19 cellular contexts compared by ENCODE assay signal in genomic region chr16:85185701-85186100, GRCh38.
DNase-seq lines count a peak whose midpoint lies in the region; ATAC-seq, FAIRE-seq and TF ChIP-seq lines count a peak whose summit lies in the region.
"Had no signal": no experiment of that assay in that cellular context is flagged by ENCODE, and none has a peak within 500 bp of the region (broad histone marks: within the 10 kb centered on the region; RNA-seq: fewer than 3 reads in every experiment).

No MANE protein-coding gene starts in this region.

- H3K4me1 ChIP-seq in left ventricle myocardium inferior (peaks cover 49% of the 10 kb centered on the region), IMR-90 (ENCODE audit: control insufficient read depth, insufficient read depth, low read length) (peaks cover 8% of the 10 kb centered on the region), H1 (replicated peaks in 1 of 4; ENCODE audit: control insufficient read depth in 3 of 4, insufficient read depth in 4 of 4, low read length in 3 of 4) (peaks cover 0 to 3% (median under 1%) of the 10 kb centered on the region in 4 experiments; a peak in 5 of 7 replicates), psoas muscle (peaks cover 28% of the 10 kb centered on the region)
- H3K4me1 ChIP-seq: A549 had no signal

- H3K79me1 ChIP-seq in IMR-90 (ENCODE audit: low read depth in 1 of 2, low read length in 2 of 2) (peaks cover 52 to 85% of the 10 kb centered on the region in 2 experiments), H1 (ENCODE audit: low read depth, low read length) (peaks cover 12% of the 10 kb centered on the region)

- H3K23me2 ChIP-seq in H1 (ENCODE audit: low read depth, low read length): no peaks in the 10 kb centered on the region

- ATAC-seq in left ventricle myocardium superior (no peak), IMR-90 (ENCODE audit: low read depth) (no peak), psoas muscle (no peak), GM18519 (IDR thresholded peaks at IDR 0.05; ENCODE audit: low FRiP score, unreplicated experiment) (no peak)
- ATAC-seq: A549, GM23338, HCT116 had no signal

- no peak for TF ChIP-seq CTCF in left ventricle myocardium inferior (IDR thresholded peaks at IDR 0.05; ENCODE audit: borderline replicate concordance)
- TF ChIP-seq CTCF in IMR-90 (conservative IDR thresholded peaks at IDR 0.05; ENCODE audit: low read depth, low read length): no peak
- no peak for TF ChIP-seq CTCF in H1 (IDR thresholded peaks at IDR 0.05; ENCODE audit: control extremely low read depth in 1 of 3, insufficient read depth in 1 of 3, low read depth in 1 of 3, low read length in 3 of 3)
- no peak for TF ChIP-seq CTCF in psoas muscle (IDR thresholded peaks at IDR 0.05)

- TF ChIP-seq RAD21 in IMR-90 (IDR thresholded peaks at IDR 0.05; ENCODE audit: low read length) (no peak), H1 (IDR thresholded peaks at IDR 0.05 in 1 of 2, conservative IDR thresholded peaks at IDR 0.05 in 1 of 2; ENCODE audit: low read depth in 2 of 2, low read length in 2 of 2) (no peak)

- H3K9me3 ChIP-seq in left ventricle myocardium inferior (replicated peaks) (peaks cover 37% of the 10 kb centered on the region), IMR-90 (ENCODE audit: control insufficient read depth, insufficient read depth, low read length) (peaks cover 9% of the 10 kb centered on the region), H1 (ENCODE audit: insufficient read depth in 2 of 2, low read depth in 1 of 2, low read length in 1 of 2) (peaks cover 0 to 8% of the 10 kb centered on the region in 2 experiments; a peak in 2 of 4 replicates), psoas muscle (peaks cover 11% of the 10 kb centered on the region)

- intact Hi-C loops in left ventricle myocardium inferior (cut with micrococcal nuclease): no loop called here
- intact Hi-C loops in left ventricle myocardium superior (cut with micrococcal nuclease): no loop called here
- intact Hi-C loops in IMR-90 (cut with micrococcal nuclease): no loop called here
- intact Hi-C loops in psoas muscle (cut with DNase I): no loop called here

- CTCF ChIA-PET in IMR-90 (lab: Yijun Ruan, JAX): no interaction called here
- CTCF ChIA-PET in H1 (lab: Charles Lee; ENCODE audit: partially characterized antibody): interaction anchor here (2.5 to 4.6 kb wide), 2 partner anchors 10 to 71 kb away, joined by 9 to 35 read pairs; no protein-coding TSS in a partner anchor

- H4K8ac ChIP-seq in IMR-90 (ENCODE audit: low read depth in 2 of 2, low read length in 2 of 2): no peak overlapping the region
- no peak overlapping the region; the same call in 1 of the 2 replicates for H4K8ac ChIP-seq in H1 (ENCODE audit: extremely low read depth, insufficient read depth, low read length)

- dilution Hi-C loops in IMR-90 (cut with HindIII; ENCODE audit: low sequenced_read_pairs, unreplicated experiment): no loop called here

- H3K36me3 ChIP-seq in left ventricle myocardium inferior (peaks cover 10% of the 10 kb centered on the region), IMR-90 (ENCODE audit: control insufficient read depth, insufficient read depth, low read length) (peaks cover 27% of the 10 kb centered on the region), H1 (ENCODE audit: control insufficient read depth in 2 of 4, insufficient read depth in 4 of 4, low read length in 3 of 4) (0 out of 8 replicates have a peak, but pooled peaks cover 0 to 2% (median 0%) of the 10 kb centered on the region in 4 experiments), psoas muscle (ENCODE audit: insufficient read depth in 1 of 2, low read depth in 1 of 2) (peaks cover 0 to 22% of the 10 kb centered on the region in 2 donors)

- no peak overlapping the region for H3K14ac ChIP-seq in IMR-90 (replicated peaks; ENCODE audit: low read depth, low read length)
- H3K14ac ChIP-seq in H1 (ENCODE audit: insufficient read length): no peak overlapping the region

- H4K5ac ChIP-seq in IMR-90 (ENCODE audit: low read depth, low read length): no peak overlapping the region
- H4K5ac ChIP-seq in H1 (ENCODE audit: insufficient read length, low read depth, low read length): no peak overlapping the region

- H2AFZ ChIP-seq in IMR-90 (replicated peaks; ENCODE audit: low read length, poor library complexity) (no peak overlapping the region), H1 (ENCODE audit: low read length) (no peak overlapping the region)
- H2AFZ ChIP-seq: GM23338 had no signal

- H3K56ac ChIP-seq in IMR-90 (ENCODE audit: extremely low read depth, insufficient read depth, low read length) (no peak overlapping the region), H1 (replicated peaks; ENCODE audit: insufficient read length, low read depth, low read length) (no peak overlapping the region)

- H4K20me1 ChIP-seq in IMR-90 (ENCODE audit: insufficient read depth, low read length) (peaks cover 40% of the 10 kb centered on the region), H1 (replicated peaks in 1 of 2; ENCODE audit: control insufficient read depth in 1 of 2, insufficient read depth in 2 of 2, low read length in 2 of 2) (peaks cover 0 to 13% of the 10 kb centered on the region in 2 experiments)

- H3K23ac ChIP-seq in IMR-90 (ENCODE audit: low read depth, low read length) (no peak overlapping the region), H1 (ENCODE audit: insufficient read length) (no peak overlapping the region)

- no peak for FAIRE-seq in H1 (lab: Jason Lieb, UNC)
- FAIRE-seq: A549, GM12892, GM18507 had no signal

- H3K4me2 ChIP-seq in IMR-90 (ENCODE audit: low read depth, low read length) (no peak overlapping the region), H1 (ENCODE audit: insufficient read depth in 1 of 2, low read depth in 2 of 2, low read length in 2 of 2) (no peak overlapping the region)
- H3K4me2 ChIP-seq: A549, GM23338 had no signal

- no peak overlapping the region for H3K4ac ChIP-seq in IMR-90 (ENCODE audit: low read depth, low read length)
- H3K4ac ChIP-seq in H1 (replicated peaks; ENCODE audit: insufficient read length, low read depth, low read length): no peak overlapping the region

- H3K4me3 ChIP-seq in left ventricle myocardium inferior: no peak overlapping the region
- no peak overlapping the region for H3K4me3 ChIP-seq in IMR-90 (ENCODE audit: insufficient read depth, low read depth, low read length)
- H3K4me3 ChIP-seq in H1 (ENCODE audit: extremely low read depth in 1 of 4, insufficient read depth in 2 of 4, low read depth in 3 of 4, low read length in 4 of 4): no peak overlapping the region
- no peak overlapping the region for H3K4me3 ChIP-seq in psoas muscle
- H3K4me3 ChIP-seq: A549, GM23338 had no signal

- no peak for TF ChIP-seq EP300 in H1 (IDR thresholded peaks at IDR 0.05; ENCODE audit: borderline replicate concordance in 1 of 2, low read depth in 2 of 2, low read length in 2 of 2)

- no peaks in the 10 kb centered on the region for H3K27me3 ChIP-seq in left ventricle myocardium inferior (ENCODE audit: low read depth)
- H3K27me3 ChIP-seq in IMR-90 (ENCODE audit: control insufficient read depth, insufficient read depth, low read length): no peaks in the 10 kb centered on the region
- H3K27me3 ChIP-seq in H1 (replicated peaks in 1 of 4; ENCODE audit: control insufficient read depth in 3 of 4, extremely low read depth in 1 of 4, insufficient read depth in 3 of 4, low read length in 3 of 4): no peaks in the 10 kb centered on the region
- H3K27me3 ChIP-seq in psoas muscle (ENCODE audit: insufficient read depth in 3 of 3, low read length in 2 of 3): no peaks in the 10 kb centered on the region

- in situ Hi-C loops in IMR-90 (cut with MboI; ENCODE audit: low sequenced_read_pairs): no loop called here

- peaks cover 25% of the 10 kb centered on the region for H3K9me1 ChIP-seq in IMR-90 (ENCODE audit: insufficient read depth, low read length)

- H2BK12ac ChIP-seq in H1 (ENCODE audit: low read depth, low read length): no peak overlapping the region

- BruUV-seq in IMR-90 (replicated peaks; lab: Mats Ljungman, UMichigan): no TSS peak

- H2BK20ac ChIP-seq in IMR-90 (ENCODE audit: low read depth, low read length) (no peak overlapping the region), H1 (ENCODE audit: low read length) (no peak overlapping the region)

- TF ChIP-seq POLR2A in IMR-90 (IDR thresholded peaks at IDR 0.05; ENCODE audit: low read depth, low read length) (no peak), H1 (IDR thresholded peaks at IDR 0.05; ENCODE audit: control extremely low read depth in 1 of 2, low read depth in 2 of 2, low read length in 2 of 2) (no peak)

- H3K18ac ChIP-seq in IMR-90 (ENCODE audit: low read depth, low read length): no peak overlapping the region
- no peak overlapping the region for H3K18ac ChIP-seq in H1 (ENCODE audit: extremely low read depth, low read length)

- H3K79me2 ChIP-seq in H1 (ENCODE audit: control insufficient read depth in 1 of 2, insufficient read depth in 2 of 2, low read length in 2 of 2): peaks cover 0 to 7% of the 10 kb centered on the region in 2 experiments; a peak in 1 of 4 replicates

- H2BK5ac ChIP-seq in IMR-90 (ENCODE audit: low read depth, low read length, poor library complexity, severe bottlenecking) (no peak overlapping the region), H1 (ENCODE audit: low read depth, low read length) (0 out of 2 replicates have a peak overlapping the region, but pooled peaks have one; percentile 22)

- H2AK5ac ChIP-seq in IMR-90 (ENCODE audit: low read depth, low read length): peak overlapping the region; percentile 81
- H2AK5ac ChIP-seq in H1 (ENCODE audit: low read depth, low read length): no peak overlapping the region

- H2AK9ac ChIP-seq in IMR-90 (replicated peaks; ENCODE audit: low read depth, low read length, poor library complexity): peak overlapping the region; percentile 68

- H3K27ac ChIP-seq in left ventricle myocardium inferior (replicated peaks) (peak overlapping the region; percentile 79), IMR-90 (ENCODE audit: insufficient read depth, low read length) (no peak overlapping the region), H1 (ENCODE audit: low read depth, low read length) (no peak overlapping the region), psoas muscle (peak overlapping the region; percentile 44)
- H3K27ac ChIP-seq: A549 had no signal

- H2BK120ac ChIP-seq in IMR-90 (ENCODE audit: low read depth, low read length) (peak overlapping the region; percentile 13; the same call in 1 of the 2 replicates), H1 (replicated peaks; ENCODE audit: low read depth, low read length) (no peak overlapping the region)

- H4K91ac ChIP-seq in IMR-90 (ENCODE audit: insufficient read depth, low read depth, low read length) (no peak overlapping the region), H1 (replicated peaks; ENCODE audit: insufficient read length, low read length) (no peak overlapping the region)

- POLR2A ChIA-PET in IMR-90 (lab: Charles Lee; ENCODE audit: unreplicated experiment) (no interaction called here), H1 (lab: Charles Lee; ENCODE audit: partially characterized antibody) (no interaction called here)

- H3K9ac ChIP-seq in IMR-90 (ENCODE audit: low read depth, low read length) (no peak overlapping the region), H1 (replicated peaks in 1 of 4; ENCODE audit: extremely low read depth in 1 of 4, low read depth in 3 of 4, low read length in 3 of 4) (no peak overlapping the region)

- no peak overlapping the region; the same call in 2 of the 3 replicates for H2BK15ac ChIP-seq in IMR-90 (ENCODE audit: low read depth, low read length)
- H2BK15ac ChIP-seq in H1 (ENCODE audit: low read length): no peak overlapping the region

- 98% methylated on average over 6 of the region's 15 CpGs; no CpG with 5 or more reads in 1 of the 2 experiments for WGBS in IMR-90 (ENCODE audit: extremely low coverage in 2 of 2, insufficient read length in 1 of 2), 2 experiments
- 90% methylated on average over 15 of the region's 15 CpGs; no CpG with 5 or more reads in 1 of the 2 experiments for WGBS in H1 (ENCODE audit: extremely low coverage in 1 of 2, insufficient coverage in 1 of 2, insufficient read length in 1 of 2, insufficient replicate concordance in 2 of 2, low coverage in 1 of 2, low lambda C conversion rate in 2 of 2, missing lambda C conversion rate in 1 of 2), 2 experiments
- WGBS in psoas muscle, 3 donors: 74 to 80% (median 75%) methylated on average over 15 of the region's 15 CpGs

- no peak for DNase-seq in left ventricle myocardium inferior
- no peak for DNase-seq in left ventricle myocardium superior
- no peak for DNase-seq in IMR-90
- DNase-seq in H1 (ENCODE audit: low read depth in 1 of 2, low spot score in 2 of 2): no peak
- DNase-seq in psoas muscle: peak in 1 of 2 donors; percentile 34
- DNase-seq in SW 1271 (lab: John Stamatoyannopoulos, UW): no peak
- DNase-seq: AML-193; CD4-positive, alpha-beta memory T cell; DMS153; DMS79; GDM1; H7; HFFc6 had no signal

Comparison
In these comparisons a context has a peak if more than half of its experiments do, and no peak if none do; other contexts are left out.
1. H3K27ac ChIP-seq: peak in left ventricle myocardium inferior (single experiment) and psoas muscle (single experiment); none in IMR-90 (single experiment) and H1 (single experiment).